Comparison of ENCODE assay signal across 1 cellular context in the genomic region with DNA sequence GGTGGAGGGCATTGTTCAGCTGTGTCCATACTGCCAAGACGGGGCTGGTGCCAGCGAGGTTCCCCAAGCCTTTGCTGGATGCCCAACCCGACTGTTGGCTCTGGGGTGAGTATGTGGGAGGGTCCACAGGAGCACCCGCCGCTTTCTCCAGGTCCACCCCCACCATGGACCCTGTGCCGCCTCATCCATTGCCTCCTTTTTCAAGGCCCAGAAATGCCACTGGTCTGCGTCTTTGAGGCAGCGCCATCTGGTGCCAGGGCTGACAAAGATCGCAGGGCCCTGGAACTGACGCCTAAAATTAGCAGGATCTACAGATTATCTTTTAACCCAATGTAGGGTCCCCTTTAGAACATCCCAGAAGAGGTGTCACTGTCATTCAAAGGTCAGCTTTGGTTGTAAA.
TF ChIP-seq lines count a peak whose summit lies in the region.

No MANE protein-coding gene starts in this region.

TF ChIP-seq in K562, 482 proteins besides CTCF, POLR2A, EP300 and RAD21 (continued from another document):
- no peak for TF ChIP-seq MITF (IDR thresholded peaks at IDR 0.05)
- no peak for TF ChIP-seq KAT7 (CRISPR knock-in tag; IDR thresholded peaks at IDR 0.05; ENCODE audit: borderline replicate concordance)
- no peak for TF ChIP-seq POLR2AphosphoS2 (IDR thresholded peaks at IDR 0.05; ENCODE audit: low read length)
- no peak for TF ChIP-seq ZNF518B (CRISPR knock-in tag; IDR thresholded peaks at IDR 0.05)
- TF ChIP-seq ZNF444 (CRISPR knock-in tag; IDR thresholded peaks at IDR 0.05), result no peak
- no peak for TF ChIP-seq ZNF586 (CRISPR knock-in tag; conservative IDR thresholded peaks at IDR 0.05)
- TF ChIP-seq, protein P1, sequence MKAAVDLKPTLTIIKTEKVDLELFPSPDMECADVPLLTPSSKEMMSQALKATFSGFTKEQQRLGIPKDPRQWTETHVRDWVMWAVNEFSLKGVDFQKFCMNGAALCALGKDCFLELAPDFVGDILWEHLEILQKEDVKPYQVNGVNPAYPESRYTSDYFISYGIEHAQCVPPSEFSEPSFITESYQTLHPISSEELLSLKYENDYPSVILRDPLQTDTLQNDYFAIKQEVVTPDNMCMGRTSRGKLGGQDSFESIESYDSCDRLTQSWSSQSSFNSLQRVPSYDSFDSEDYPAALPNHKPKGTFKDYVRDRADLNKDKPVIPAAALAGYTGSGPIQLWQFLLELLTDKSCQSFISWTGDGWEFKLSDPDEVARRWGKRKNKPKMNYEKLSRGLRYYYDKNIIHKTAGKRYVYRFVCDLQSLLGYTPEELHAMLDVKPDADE (conservative IDR thresholded peaks at IDR 0.05; ENCODE audit: control insufficient read depth, low read depth, low read length), result no peak
- TF ChIP-seq ZNF780A (CRISPR knock-in tag; IDR thresholded peaks at IDR 0.05), result no peak
- TF ChIP-seq CAMTA2 (CRISPR knock-in tag; conservative IDR thresholded peaks at IDR 0.05), result no peak
- no peak for TF ChIP-seq ZBTB12 (CRISPR knock-in tag; IDR thresholded peaks at IDR 0.05)
- no peak for TF ChIP-seq ZNF165 (CRISPR knock-in tag; IDR thresholded peaks at IDR 0.05; ENCODE audit: borderline replicate concordance)
